In the genomic region with DNA sequence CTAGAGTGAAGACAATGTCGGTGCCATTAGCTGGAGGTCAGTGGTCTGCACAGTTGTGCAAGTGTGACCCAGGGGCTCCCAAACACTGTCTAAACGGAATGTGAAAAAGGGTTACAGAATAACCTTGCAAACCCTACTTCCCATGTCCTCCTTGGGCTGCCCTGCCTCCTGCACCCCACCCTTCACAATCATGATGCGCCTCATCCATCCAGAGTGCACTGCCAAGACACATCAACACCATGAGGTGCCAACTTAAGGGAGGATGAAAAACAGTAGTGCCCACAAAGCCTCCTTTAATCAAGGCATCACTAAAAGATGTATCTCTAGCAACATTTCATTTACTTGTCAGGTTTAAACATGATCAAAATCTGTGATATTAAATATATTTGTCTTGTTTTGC, we compare ENCODE assay signal across 28 cellular contexts.
"Had no signal": no experiment of that assay in that cellular context is flagged by ENCODE, and none has a peak within 500 bp of the region (broad histone marks: within the 10 kb centered on the region; RNA-seq: fewer than 3 reads in every experiment).

No MANE protein-coding gene starts in this region.

- H3K9me3 Mint-ChIP-seq: activated naive CD4-positive, alpha-beta T cell treated with anti-CD3 and anti-CD28 coated beads, Interleukin-2, amount 50 U/mL, for 72 hours; immature natural killer cell; naive thymus-derived CD8-positive, alpha-beta T cell; WTC11 had no signal

- H3K27ac ChIP-seq: adrenal gland, body of pancreas, colonic mucosa, gastrocnemius medialis, lower lobe of right lung, right lobe of liver, thyroid gland had no signal

- H3K9me3 ChIP-seq: adrenal gland, body of pancreas, colonic mucosa, gastrocnemius medialis, lower lobe of right lung, right lobe of liver, thyroid gland had no signal

- H3K27ac Mint-ChIP-seq: activated CD8-positive, alpha-beta memory T cell treated with anti-CD3 and anti-CD28 coated beads, Interleukin-2, amount 10 ng/mL, durations not matched to agents 7 days and 5 days; activated CD8-positive, alpha-beta T cell treated with anti-CD3 and anti-CD28 coated beads, Interleukin-2, amount 10 ng/mL, durations not matched to agents 7 days and 5 days; WTC11 had no signal

- ATAC-seq: activated CD8-positive, alpha-beta memory T cell treated with anti-CD3 and anti-CD28 coated beads, Interleukin-2, amount 10 ng/mL, durations not matched to agents 7 days and 5 days; activated CD8-positive, alpha-beta T cell treated with anti-CD3 and anti-CD28 coated beads, Interleukin-2, amount 10 ng/mL, durations not matched to agents 7 days and 5 days; activated naive CD4-positive, alpha-beta T cell treated with anti-CD3 and anti-CD28 coated beads, Interleukin-2, amount 50 U/mL, for 72 hours; body of pancreas; gastrocnemius medialis; lower lobe of right lung; naive thymus-derived CD8-positive, alpha-beta T cell; right lobe of liver; SK-N-SH treated with all-trans-retinoic acid at 6 μM for 48 hours; stimulated activated naive CD8-positive, alpha-beta T cell treated with anti-CD3 and anti-CD28 coated beads, Interleukin-15, amount 100 ng/mL, for 72 hours; WTC11 had no signal

- DNase-seq: activated CD4-positive, alpha-beta T cell treated with anti-CD3 and anti-CD28 coated beads, Interleukin-2, amount 50 U/mL, for 1 hour; activated CD8-positive, alpha-beta memory T cell treated with anti-CD3 and anti-CD28 coated beads, Interleukin-2, amount 10 ng/mL, durations not matched to agents 7 days and 5 days; activated CD8-positive, alpha-beta T cell treated with anti-CD3 and anti-CD28 coated beads, Interleukin-2, amount 10 ng/mL, durations not matched to agents 7 days and 5 days; activated gamma-delta T cell treated with Interleukin-2 at 50 U/mL for 16 hours; adrenal gland; aorta; body of pancreas; cerebellar nuclear complex; colonic mucosa; effector CD8-positive, alpha-beta T cell; gastrocnemius medialis; hypothalamus; immature natural killer cell; kidney; lower lobe of right lung; mesenchymal stem cell; naive thymus-derived CD8-positive, alpha-beta T cell; posterior cingulate gyrus; right lobe of liver; stimulated activated CD4-positive, alpha-beta T cell treated with anti-CD3 and anti-CD28 coated beads, Interleukin-12 subunit alpha, Interleukin-12 subunit beta, amount 100 ng/mL, for 4 hours; stimulated activated CD4-positive, alpha-beta T cell treated with anti-CD3 and anti-CD28 coated beads, Interleukin-4, amount 100 ng/mL, for 1 hour; stimulated activated naive CD8-positive, alpha-beta T cell treated with anti-CD3 and anti-CD28 coated beads, Interleukin-15, amount 100 ng/mL, for 72 hours; substantia nigra; T-helper 2 cell; thyroid gland had no signal

- H3K4me3 Mint-ChIP-seq: activated CD8-positive, alpha-beta memory T cell treated with anti-CD3 and anti-CD28 coated beads, Interleukin-2, amount 10 ng/mL, durations not matched to agents 7 days and 5 days; activated CD8-positive, alpha-beta T cell treated with anti-CD3 and anti-CD28 coated beads, Interleukin-2, amount 10 ng/mL, durations not matched to agents 7 days and 5 days; immature natural killer cell; naive thymus-derived CD8-positive, alpha-beta T cell; stimulated activated naive CD8-positive, alpha-beta T cell treated with anti-CD3 and anti-CD28 coated beads, Interleukin-15, amount 100 ng/mL, for 72 hours; WTC11 had no signal

- H3K27me3 ChIP-seq: adrenal gland, body of pancreas, colonic mucosa, gastrocnemius medialis, right lobe of liver, thyroid gland had no signal

- H3K4me3 ChIP-seq: adrenal gland, body of pancreas, colonic mucosa, gastrocnemius medialis, lower lobe of right lung, right lobe of liver, thyroid gland had no signal

- H3K4me1 Mint-ChIP-seq: WTC11 had no signal

- H3K4me1 ChIP-seq: body of pancreas, colonic mucosa, lower lobe of right lung, right lobe of liver had no signal

- H3K27me3 Mint-ChIP-seq: activated CD8-positive, alpha-beta memory T cell treated with anti-CD3 and anti-CD28 coated beads, Interleukin-2, amount 10 ng/mL, durations not matched to agents 7 days and 5 days; naive thymus-derived CD8-positive, alpha-beta T cell; stimulated activated naive CD8-positive, alpha-beta T cell treated with anti-CD3 and anti-CD28 coated beads, Interleukin-15, amount 100 ng/mL, for 72 hours had no signal
